Comparison of ENCODE assay signal across 3 cellular contexts in the genomic region with DNA sequence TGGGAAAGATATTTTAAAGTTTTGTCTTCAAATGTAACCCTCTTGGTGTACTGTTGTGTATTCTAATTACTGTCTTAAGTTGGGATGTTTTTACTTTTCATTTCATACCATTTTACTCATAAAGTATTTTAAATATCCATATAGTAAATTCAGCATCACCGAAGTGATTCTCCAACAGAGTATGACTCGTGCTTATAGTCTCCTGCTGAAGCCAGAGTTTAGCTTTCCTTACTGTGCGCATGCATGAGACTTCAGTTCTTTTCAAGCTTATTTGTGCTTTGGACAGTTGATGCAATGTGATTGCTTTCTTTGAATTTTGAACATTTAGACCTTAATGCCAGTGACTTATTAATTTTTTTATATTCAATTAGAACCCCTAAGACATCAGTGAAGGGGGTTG.
"Had no signal": no experiment of that assay in that cellular context is flagged by ENCODE, and none has a peak within 500 bp of the region (broad histone marks: within the 10 kb centered on the region; RNA-seq: fewer than 3 reads in every experiment).

No MANE protein-coding gene starts in this region.

- H3K4me3 ChIP-seq: GM12878 had no signal

- DNase-seq: GDM1, GF-D8 had no signal

- ATAC-seq: GM12878 had no signal
